In the genomic region with DNA sequence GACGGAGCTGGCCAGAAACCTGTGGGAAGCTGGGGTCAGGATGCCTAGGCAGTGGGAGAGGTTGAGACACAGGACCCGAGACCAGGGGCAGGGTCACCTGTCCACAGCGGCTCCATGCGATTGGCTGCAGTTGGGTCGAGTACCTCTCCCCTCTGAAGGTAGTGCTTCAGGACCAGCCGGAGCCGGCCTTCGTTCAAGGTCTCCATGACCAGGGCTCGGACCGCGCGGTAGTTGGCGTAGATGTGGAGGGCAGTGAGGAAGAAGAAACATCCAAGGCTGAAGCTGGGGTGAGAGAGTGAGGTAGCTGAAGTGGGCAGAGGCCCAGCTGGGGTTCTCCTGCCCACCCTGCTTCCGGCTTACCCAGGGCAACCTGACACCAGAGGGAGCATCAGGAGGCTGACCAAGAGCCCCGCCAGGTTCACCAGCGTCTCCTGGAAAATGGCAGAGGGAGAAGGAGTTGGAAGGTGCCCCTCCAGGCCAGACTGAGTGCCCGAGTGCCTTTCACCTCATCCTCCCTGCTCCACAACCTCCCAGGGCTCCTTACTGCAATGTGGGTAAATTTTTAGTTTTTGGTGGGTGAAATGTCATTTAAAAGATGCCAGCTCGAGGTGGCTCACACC, we compare ENCODE assay signal across 15 cellular contexts. TPM values are rescaled to one million over a fixed set of nuclear protein-coding genes. Genes with fewer than 3 reads are reported as not detected.
A peak's percentile ranks its signal among the peaks of the same experiment; 100 is the strongest.
DNase-seq lines count a peak whose midpoint lies in the region; ATAC-seq, FAIRE-seq and TF ChIP-seq lines count a peak whose summit lies in the region.
"Had no signal": no experiment of that assay in that cellular context is flagged by ENCODE, and none has a peak within 500 bp of the region (broad histone marks: within the 10 kb centered on the region; RNA-seq: fewer than 3 reads in every experiment).

No MANE protein-coding gene starts in this region.

- H3K4me3 Mint-ChIP-seq in astrocyte (ENCODE audit: unreplicated experiment) = no peak overlapping the region
- no peak overlapping the region for H3K4me3 Mint-ChIP-seq in stimulated activated naive B cell treated with anti-CD40 and anti-IgM and Interleukin-4, amounts not matched to agents 10 μg/mL and 1 μg/mL and 100 μg/mL, for 72 hours
- H3K4me3 Mint-ChIP-seq: B cell; CD8-positive, alpha-beta T cell; H9 had no signal

- H3K79me2 ChIP-seq in astrocyte (ENCODE audit: insufficient read depth, low read length) (no peaks in the 10 kb centered on the region), osteoblast (ENCODE audit: insufficient read depth, low read length) (no peaks in the 10 kb centered on the region)

- H3K4me1 Mint-ChIP-seq in astrocyte (ENCODE audit: low read depth, unreplicated experiment) = no peaks in the 10 kb centered on the region
- H3K4me1 Mint-ChIP-seq in stimulated activated naive B cell treated with anti-CD40 and anti-IgM and Interleukin-4, amounts not matched to agents 10 μg/mL and 1 μg/mL and 100 μg/mL, for 72 hours = peaks cover 8 to 14% of the 10 kb centered on the region in 2 donors

- H3K9me3 Mint-ChIP-seq in astrocyte (ENCODE audit: unreplicated experiment) = no peaks in the 10 kb centered on the region
- H3K9me3 Mint-ChIP-seq in stimulated activated naive B cell treated with anti-CD40 and anti-IgM and Interleukin-4, amounts not matched to agents 10 μg/mL and 1 μg/mL and 100 μg/mL, for 72 hours = no peaks in the 10 kb centered on the region
- H3K9me3 Mint-ChIP-seq: CD8-positive, alpha-beta T cell had no signal

- peaks cover 27% of the 10 kb centered on the region for H3K36me3 Mint-ChIP-seq in astrocyte (ENCODE audit: low read depth, unreplicated experiment)
- H3K36me3 Mint-ChIP-seq in stimulated activated naive B cell treated with anti-CD40 and anti-IgM and Interleukin-4, amounts not matched to agents 10 μg/mL and 1 μg/mL and 100 μg/mL, for 72 hours = peaks cover 43 to 63% of the 10 kb centered on the region in 2 donors

- H3K27ac ChIP-seq in astrocyte (ENCODE audit: low read depth, low read length) (no peak overlapping the region), osteoblast (ENCODE audit: low read depth, low read length) (no peak overlapping the region)
- H3K27ac ChIP-seq: BLaER1 treated with 17β-estradiol and CSF1 and Interleukin-3, amounts not matched to agents 10 nM and 100 nM had no signal

- H3K27me3 ChIP-seq in astrocyte (ENCODE audit: insufficient read depth, low read length) (no peaks in the 10 kb centered on the region), osteoblast (ENCODE audit: insufficient read depth, low read length) (peaks cover 4% of the 10 kb centered on the region)
- H3K27me3 ChIP-seq: BLaER1 treated with 17β-estradiol and CSF1 and Interleukin-3, amounts not matched to agents 10 nM and 100 nM had no signal

- no peak overlapping the region for H3K4me3 ChIP-seq in astrocyte (ENCODE audit: insufficient read depth, low read depth, low read length)
- H3K4me3 ChIP-seq in osteoblast (ENCODE audit: insufficient read depth, low read length) = no peak overlapping the region
- H3K4me3 ChIP-seq: BLaER1 treated with 17β-estradiol and CSF1 and Interleukin-3, amounts not matched to agents 10 nM and 100 nM had no signal

- H3K4me2 ChIP-seq in astrocyte (ENCODE audit: low read length) (no peak overlapping the region), osteoblast (ENCODE audit: insufficient read depth, low read length) (no peak overlapping the region)
- H3K4me2 ChIP-seq: BLaER1 treated with 17β-estradiol and CSF1 and Interleukin-3, amounts not matched to agents 10 nM and 100 nM had no signal

- H3K36me3 ChIP-seq in astrocyte (ENCODE audit: insufficient read depth, low read length) (peaks cover 6% of the 10 kb centered on the region), osteoblast (ENCODE audit: insufficient read depth, low read length) (peaks cover 44% of the 10 kb centered on the region)

- DNase-seq in astrocyte (ENCODE audit: low read depth) (no peak), osteoblast (ENCODE audit: insufficient read length, low spot score, missing footprints) (peak; percentile 55), H54 (ENCODE audit: insufficient read length, low spot score) (no peak)
- DNase-seq in stimulated activated naive B cell treated with anti-CD40 and anti-IgM and Interleukin-4, amounts not matched to agents 10 μg/mL and 1 μg/mL and 100 μg/mL, for 72 hours = no peak
- DNase-seq: Calu3; CD8-positive, alpha-beta T cell; DMS79 treated with DMSO at 0.1 percent for 48 hours; GF-D8; GOT3; H9 had no signal

- H3K9me3 ChIP-seq in astrocyte (ENCODE audit: insufficient read depth, low read depth, low read length) (no peaks in the 10 kb centered on the region), osteoblast (ENCODE audit: low read depth, low read length) (no peaks in the 10 kb centered on the region)
- H3K9me3 ChIP-seq: BLaER1 treated with 17β-estradiol and CSF1 and Interleukin-3, amounts not matched to agents 10 nM and 100 nM had no signal

- H3K27me3 Mint-ChIP-seq in astrocyte (ENCODE audit: low read depth, unreplicated experiment) = peaks cover 7% of the 10 kb centered on the region
- H3K27me3 Mint-ChIP-seq in stimulated activated naive B cell treated with anti-CD40 and anti-IgM and Interleukin-4, amounts not matched to agents 10 μg/mL and 1 μg/mL and 100 μg/mL, for 72 hours = no peaks in the 10 kb centered on the region
- H3K27me3 Mint-ChIP-seq: B cell had no signal

- no peak overlapping the region for H3K9ac ChIP-seq in astrocyte (ENCODE audit: low read length)
- H3K9ac ChIP-seq: BLaER1 treated with 17β-estradiol and CSF1 and Interleukin-3, amounts not matched to agents 10 nM and 100 nM had no signal

- ATAC-seq in stimulated activated naive B cell treated with anti-CD40 and anti-IgM and Interleukin-4, amounts not matched to agents 10 μg/mL and 1 μg/mL and 100 μg/mL, for 72 hours (replicated peaks) = no peak
- no peak for ATAC-seq in GM21381 (IDR thresholded peaks at IDR 0.05; ENCODE audit: unreplicated experiment)
- ATAC-seq: CD8-positive, alpha-beta T cell had no signal

- no peak overlapping the region for H2AFZ ChIP-seq in astrocyte (ENCODE audit: low read depth, low read length)
- no peak overlapping the region for H2AFZ ChIP-seq in osteoblast (ENCODE audit: low read length)

- H3K27ac Mint-ChIP-seq in astrocyte (ENCODE audit: unreplicated experiment) = peak overlapping the region; percentile 47
- no peak overlapping the region for H3K27ac Mint-ChIP-seq in stimulated activated naive B cell treated with anti-CD40 and anti-IgM and Interleukin-4, amounts not matched to agents 10 μg/mL and 1 μg/mL and 100 μg/mL, for 72 hours
- H3K27ac Mint-ChIP-seq: B cell; CD8-positive, alpha-beta T cell had no signal

- no peak for FAIRE-seq in astrocyte (lab: Jason Lieb, UNC)
- no peak for FAIRE-seq in H54 (lab: Jason Lieb, UNC)
- FAIRE-seq: HTR-8/SVneo had no signal

- no peak for TF ChIP-seq POLR2A in H54 (IDR thresholded peaks at IDR 0.05; ENCODE audit: low read depth, low read length)

- H3K4me1 ChIP-seq in astrocyte (ENCODE audit: insufficient read depth, low read length) (peaks cover 2% of the 10 kb centered on the region), osteoblast (ENCODE audit: insufficient read depth, low read length) (no peaks in the 10 kb centered on the region)

- H4K20me1 ChIP-seq in astrocyte (ENCODE audit: insufficient read depth, low read length) (no peaks in the 10 kb centered on the region), osteoblast (ENCODE audit: insufficient read depth, low read length) (peaks cover 6% of the 10 kb centered on the region)

- TF ChIP-seq CTCF in astrocyte (IDR thresholded peaks at IDR 0.05; ENCODE audit: insufficient read depth, low read depth, low read length) (no peak), osteoblast (IDR thresholded peaks at IDR 0.05; ENCODE audit: extremely low read depth, low read depth, low read length) (no peak)

RNA-seq across cellular contexts. Expression of a gene that starts 10.7 kb away (rescaled TPM):
- total RNA-seq in astrocyte = not detected in 2 replicates
- not detected in 2 replicates for total RNA-seq in osteoblast
- total RNA-seq: A172 had no signal

RNA-seq across cellular contexts. Expression of a gene that starts 14.6 kb away (rescaled TPM):
- total RNA-seq in astrocyte = 33.9 and 40.5 TPM in 2 replicates
- total RNA-seq in osteoblast = 48.5 and 53.0 TPM in 2 replicates

RNA-seq across cellular contexts. Expression of a gene that starts 21.7 kb away (rescaled TPM):
- 124 and 134 TPM in 2 replicates for total RNA-seq in astrocyte
- total RNA-seq in osteoblast = 60.1 and 70.4 TPM in 2 replicates

RNA-seq across cellular contexts. Expression of a gene that starts 34.1 kb away (rescaled TPM):
- total RNA-seq in astrocyte = not detected in 2 replicates
- total RNA-seq in osteoblast = not detected in 2 replicates
- total RNA-seq: A172; B cell; Calu3; CD8-positive, alpha-beta T cell; H9 had no signal

RNA-seq across cellular contexts. Expression of a gene that starts 34.3 kb away (rescaled TPM):
- total RNA-seq in astrocyte (11.5 and 12.1 TPM in 2 replicates), osteoblast (10.6 and 12.7 TPM in 2 replicates)
